ENCODE assay signal across 13 cellular contexts in the genomic region with DNA sequence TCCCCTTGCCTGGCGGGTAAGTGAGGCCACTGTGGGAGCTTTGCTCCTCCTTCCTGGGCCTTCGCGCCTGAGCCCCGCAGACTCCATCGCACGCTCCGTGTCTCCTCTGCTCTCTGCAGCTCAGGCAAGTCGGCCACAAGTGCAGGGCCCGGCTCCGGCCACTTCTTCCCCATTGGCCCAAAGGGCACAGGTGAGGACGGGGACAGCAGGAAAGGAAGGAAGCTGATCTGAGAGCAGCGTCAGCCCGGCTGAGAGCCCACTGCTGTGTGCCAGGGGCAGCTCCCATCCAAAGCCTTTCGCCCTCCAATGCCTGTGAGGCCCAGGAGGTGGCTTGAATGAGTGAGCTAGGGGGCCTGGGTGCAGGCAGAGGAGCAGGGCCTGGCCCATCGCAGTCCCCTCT. TPM values are rescaled to one million over a fixed set of nuclear protein-coding genes. Genes with fewer than 3 reads are reported as not detected.
DNase-seq lines count a peak whose midpoint lies in the region; ATAC-seq and TF ChIP-seq lines count a peak whose summit lies in the region.
"Had no signal": no experiment of that assay in that cellular context is flagged by ENCODE, and none has a peak within 500 bp of the region (broad histone marks: within the 10 kb centered on the region; RNA-seq: fewer than 3 reads in every experiment).

No MANE protein-coding gene starts in this region.

- ATAC-seq in Right ventricle myocardium superior (ENCODE audit: poor library complexity) (peak; percentile 18), left lobe of liver (peak; percentile 12)
- ATAC-seq in stimulated activated effector memory CD8-positive, alpha-beta T cell treated with anti-CD3 and anti-CD28 coated beads, Interleukin-12 subunit alpha, Interleukin-12 subunit beta, amount 100 ng/mL, for 72 hours, result no peak
- no peak for ATAC-seq in stimulated activated memory B cell treated with anti-CD40 and anti-IgM and Interleukin-4, amounts not matched to agents 10 μg/mL and 1 μg/mL and 100 μg/mL, for 72 hours

- no peaks in the 10 kb centered on the region for H3K9me2 ChIP-seq in PC-9 (ENCODE audit: insufficient read depth)

- H2AFZ ChIP-seq in PC-9, result no peak overlapping the region

- CTCF ChIA-PET in PC-9 (lab: Charles Lee), result interaction anchor here (2.1 kb wide), 1 partner anchor 33 kb away, joined by 6 read pairs; a partner anchor contains a TSS

- H3K27ac Mint-ChIP-seq in stimulated activated effector memory CD8-positive, alpha-beta T cell treated with anti-CD3 and anti-CD28 coated beads, Interleukin-12 subunit alpha, Interleukin-12 subunit beta, amount 100 ng/mL, for 72 hours, result peak overlapping the region; percentile 72
- H3K27ac Mint-ChIP-seq in chondrocyte (ENCODE audit: unreplicated experiment), result no peak overlapping the region
- H3K27ac Mint-ChIP-seq in stimulated activated memory B cell treated with anti-CD40 and anti-IgM and Interleukin-4, amounts not matched to agents 10 μg/mL and 1 μg/mL and 100 μg/mL, for 72 hours, result no peak overlapping the region

- peaks cover 18% of the 10 kb centered on the region for H3F3A ChIP-seq in PC-9 (ENCODE audit: insufficient read depth, low read depth)

- no peaks in the 10 kb centered on the region for H3K79me2 ChIP-seq in PC-9 (ENCODE audit: low read depth)

- no peak overlapping the region for H3K4me3 ChIP-seq in right atrium auricular region
- no peak overlapping the region for H3K4me3 ChIP-seq in PC-9

- peak overlapping the region in 1 of 2 donors; percentile 27 for H3K27ac ChIP-seq in right atrium auricular region
- no peak overlapping the region for H3K27ac ChIP-seq in PC-9

- H3K27me3 ChIP-seq in right atrium auricular region (no peaks in the 10 kb centered on the region), PC-9 (ENCODE audit: insufficient read depth, low read depth) (no peaks in the 10 kb centered on the region)

- intact Hi-C loops in Right ventricle myocardium superior (cut with DNase I), result loop anchor here (10.0 kb wide), 1 partner anchor 201 kb away; no protein-coding TSS in a partner anchor
- intact Hi-C loops in PC-9 (cut with micrococcal nuclease; ENCODE audit: unreplicated experiment), result loop anchor here (2.0 to 5.0 kb wide), 3 partner anchors 33 to 186 kb away; no protein-coding TSS in a partner anchor

- peaks cover 23% of the 10 kb centered on the region for H3K4me1 Mint-ChIP-seq in stimulated activated effector memory CD8-positive, alpha-beta T cell treated with anti-CD3 and anti-CD28 coated beads, Interleukin-12 subunit alpha, Interleukin-12 subunit beta, amount 100 ng/mL, for 72 hours
- peaks cover 22% of the 10 kb centered on the region for H3K4me1 Mint-ChIP-seq in chondrocyte (ENCODE audit: low read depth)
- no peaks in the 10 kb centered on the region for H3K4me1 Mint-ChIP-seq in stimulated activated memory B cell treated with anti-CD40 and anti-IgM and Interleukin-4, amounts not matched to agents 10 μg/mL and 1 μg/mL and 100 μg/mL, for 72 hours

- H3K36me3 ChIP-seq in right atrium auricular region, result peaks cover 27% of the 10 kb centered on the region
- H3K36me3 ChIP-seq in PC-9 (ENCODE audit: low read depth), result 0 out of 2 replicates have a peak, but pooled peaks cover 3% of the 10 kb centered on the region

- H3K4me1 ChIP-seq in right atrium auricular region, result peaks cover 0 to 12% of the 10 kb centered on the region in 2 donors
- H3K4me1 ChIP-seq in PC-9 (replicated peaks; ENCODE audit: insufficient read depth), result peaks cover 32% of the 10 kb centered on the region

- no TSS peak for BruUV-seq in PC-9 (replicated peaks; lab: Mats Ljungman, UMichigan)

- H3K36me3 Mint-ChIP-seq in stimulated activated effector memory CD8-positive, alpha-beta T cell treated with anti-CD3 and anti-CD28 coated beads, Interleukin-12 subunit alpha, Interleukin-12 subunit beta, amount 100 ng/mL, for 72 hours, result peaks cover 16% of the 10 kb centered on the region
- H3K36me3 Mint-ChIP-seq in chondrocyte (ENCODE audit: low read depth), result peaks cover 10% of the 10 kb centered on the region
- peaks cover 13% of the 10 kb centered on the region for H3K36me3 Mint-ChIP-seq in stimulated activated memory B cell treated with anti-CD40 and anti-IgM and Interleukin-4, amounts not matched to agents 10 μg/mL and 1 μg/mL and 100 μg/mL, for 72 hours

- TF ChIP-seq CTCF in right atrium auricular region (IDR thresholded peaks at IDR 0.05) (no peak), PC-9 (conservative IDR thresholded peaks at IDR 0.05) (no peak), chondrocyte (IDR thresholded peaks at IDR 0.05) (no peak)

- peak overlapping the region; percentile 49; the same call in 1 of the 2 replicates for H3K4me2 ChIP-seq in PC-9

- POLR2A ChIA-PET in PC-9 (lab: Charles Lee; ENCODE audit: unreplicated experiment), result interaction anchor here (0.5 kb wide), 1 partner anchor 20 kb away, joined by 4 read pairs; no protein-coding TSS in a partner anchor

- H3K9me3 ChIP-seq in right atrium auricular region (no peaks in the 10 kb centered on the region), PC-9 (ENCODE audit: insufficient read depth, low read depth) (no peaks in the 10 kb centered on the region)

- DNase-seq in Right ventricle myocardium superior (no peak), right atrium auricular region (ENCODE audit: low spot score) (no peak), PC-9 (no peak), left lobe of liver (ENCODE audit: low spot score) (no peak), chondrocyte (ENCODE audit: low spot score) (no peak), foreskin melanocyte (no peak)
- no peak for DNase-seq in stimulated activated effector memory CD8-positive, alpha-beta T cell treated with anti-CD3 and anti-CD28 coated beads, Interleukin-12 subunit alpha, Interleukin-12 subunit beta, amount 100 ng/mL, for 72 hours (ENCODE audit: low spot score in 2 of 2)
- DNase-seq: MV-4-11, NCI-H1436 treated with DMSO at 0.1 percent for 48 hours, NCI-H2081 treated with DMSO at 0.1 percent for 48 hours, NCI-H69, PC-3 had no signal

- no peaks in the 10 kb centered on the region for H4K20me1 ChIP-seq in PC-9 (ENCODE audit: insufficient read depth)

- H3K4me3 Mint-ChIP-seq in stimulated activated effector memory CD8-positive, alpha-beta T cell treated with anti-CD3 and anti-CD28 coated beads, Interleukin-12 subunit alpha, Interleukin-12 subunit beta, amount 100 ng/mL, for 72 hours, result no peak overlapping the region
- H3K4me3 Mint-ChIP-seq in chondrocyte (ENCODE audit: unreplicated experiment), result no peak overlapping the region
- no peak overlapping the region for H3K4me3 Mint-ChIP-seq in stimulated activated memory B cell treated with anti-CD40 and anti-IgM and Interleukin-4, amounts not matched to agents 10 μg/mL and 1 μg/mL and 100 μg/mL, for 72 hours

- H3K9me3 Mint-ChIP-seq in stimulated activated effector memory CD8-positive, alpha-beta T cell treated with anti-CD3 and anti-CD28 coated beads, Interleukin-12 subunit alpha, Interleukin-12 subunit beta, amount 100 ng/mL, for 72 hours, result no peaks in the 10 kb centered on the region
- no peaks in the 10 kb centered on the region for H3K9me3 Mint-ChIP-seq in chondrocyte (ENCODE audit: low read depth)
- H3K9me3 Mint-ChIP-seq in stimulated activated memory B cell treated with anti-CD40 and anti-IgM and Interleukin-4, amounts not matched to agents 10 μg/mL and 1 μg/mL and 100 μg/mL, for 72 hours, result no peaks in the 10 kb centered on the region

- H3K27me3 Mint-ChIP-seq in chondrocyte (ENCODE audit: low read depth), result no peaks in the 10 kb centered on the region
- no peaks in the 10 kb centered on the region for H3K27me3 Mint-ChIP-seq in stimulated activated memory B cell treated with anti-CD40 and anti-IgM and Interleukin-4, amounts not matched to agents 10 μg/mL and 1 μg/mL and 100 μg/mL, for 72 hours

RNA-seq across cellular contexts. Expression of a gene that starts 33.7 kb away (rescaled TPM):
- total RNA-seq in Right ventricle myocardium superior (119 TPM), right atrium auricular region (100 to 1,000 TPM in 1 of 2 donors, 10 to 100 TPM in 1; 77.9 to 128 TPM), PC-9 (2021) (201 and 202 TPM in 2 replicates), left lobe of liver (34.0 TPM), chondrocyte (111 to 126 TPM (median 123 TPM) in 3 replicates)

Comparison
In these comparisons a context has a peak if more than half of its experiments do, and no peak if none do; other contexts are left out.
1. ATAC-seq: peak in Right ventricle myocardium superior (single experiment) and left lobe of liver (single experiment); none in stimulated activated effector memory CD8-positive, alpha-beta T cell treated with anti-CD3 and anti-CD28 coated beads, Interleukin-12 subunit alpha, Interleukin-12 subunit beta, amount 100 ng/mL, for 72 hours (single experiment) and stimulated activated memory B cell treated with anti-CD40 and anti-IgM and Interleukin-4, amounts not matched to agents 10 μg/mL and 1 μg/mL and 100 μg/mL, for 72 hours (single experiment).